In genomic region chr5:154857534-154858250, GRCh38 we compare ENCODE assay signal across 8 cellular contexts. TPM values are rescaled to one million over a fixed set of nuclear protein-coding genes. Genes with fewer than 3 reads are reported as not detected.
A peak's percentile ranks its signal among the peaks of the same experiment; 100 is the strongest.
DNase-seq lines count a peak whose midpoint lies in the region; TF ChIP-seq lines count a peak whose summit lies in the region.

No MANE protein-coding gene starts in this region.

- H3K27ac ChIP-seq in endodermal cell (ENCODE audit: low read depth, low read length) = peak overlapping the region; percentile 100

- H3K36me3 ChIP-seq in endodermal cell (ENCODE audit: control insufficient read depth, insufficient read depth, low read length) = no peaks in the 10 kb centered on the region

- H3K9ac ChIP-seq in endodermal cell (ENCODE audit: extremely low read depth, low read length, poor library complexity, severe bottlenecking) = peak overlapping the region; percentile 87

- peaks cover 22% of the 10 kb centered on the region for H3K4me1 Mint-ChIP-seq in endodermal cell
- H3K4me1 Mint-ChIP-seq in mesothelial cell of epicardium = peaks cover 26% of the 10 kb centered on the region

- H3K4me1 ChIP-seq in endodermal cell (ENCODE audit: control insufficient read depth, insufficient read depth, low read length) = peaks cover 4% of the 10 kb centered on the region

- peak overlapping the region; percentile 95 for H3K4me3 ChIP-seq in endodermal cell (ENCODE audit: low read length)

- H3K9me3 ChIP-seq in endodermal cell (ENCODE audit: control insufficient read depth, low read length) = no peaks in the 10 kb centered on the region

- DNase-seq in COLO829 (ENCODE audit: low spot score) (peak; percentile 66), GM20000 (ENCODE audit: low spot score) (peak; percentile 86), HS-5 (ENCODE audit: low read depth) (peak; percentile 91), NOMO-1 treated with dmso at 0.1 percent for 144 hours (lab: John Stamatoyannopoulos, UW; ENCODE audit: unreplicated experiment) (peak; percentile 95), endodermal cell (peak; percentile 98), mesothelial cell of epicardium (ENCODE audit: low spot score in 2 of 2, unreplicated experiment in 2 of 2) (peak; percentile 87 to 93)
- peak; percentile 44 for DNase-seq in activated CD8-positive, alpha-beta memory T cell treated with anti-CD3 and anti-CD28 coated beads, Interleukin-2, amount 50 U/mL, for 24 hours (ENCODE audit: extremely low read depth)
- peak; percentile 69 to 72 for DNase-seq in stimulated activated CD8-positive, alpha-beta memory T cell treated with anti-CD3 and anti-CD28 coated beads, Interleukin-15, amount 100 ng/mL, for 4 hours (ENCODE audit: low read depth in 2 of 2)

- H3K9me3 Mint-ChIP-seq in endodermal cell (no peaks in the 10 kb centered on the region), mesothelial cell of epicardium (no peaks in the 10 kb centered on the region)

- TF ChIP-seq CTCF in GM20000 (IDR thresholded peaks at IDR 0.05; ENCODE audit: extremely low read depth, missing control alignments) (no peak), endodermal cell (conservative IDR thresholded peaks at IDR 0.05) (peak; percentile 40), mesothelial cell of epicardium (IDR thresholded peaks at IDR 0.05; ENCODE audit: unreplicated experiment) (no peak)

- H3K4me3 Mint-ChIP-seq in endodermal cell (peak overlapping the region; percentile 93), mesothelial cell of epicardium (peak overlapping the region; percentile 92)

- H3K27ac Mint-ChIP-seq in endodermal cell (peak overlapping the region; percentile 100), mesothelial cell of epicardium (peak overlapping the region; percentile 99)

- 0% methylated on average over 30 to 56 of the region's 57 CpGs for WGBS in endodermal cell (ENCODE audit: insufficient coverage in 1 of 2, insufficient read length in 1 of 2), 2 experiments

- H3K27me3 Mint-ChIP-seq in endodermal cell (ENCODE audit: insufficient read depth) (no peaks in the 10 kb centered on the region), mesothelial cell of epicardium (ENCODE audit: low read depth) (no peaks in the 10 kb centered on the region)

- H3K27me3 ChIP-seq in endodermal cell (ENCODE audit: control insufficient read depth, insufficient read depth, low read length, poor library complexity, severe bottlenecking) = no peaks in the 10 kb centered on the region

- H3K36me3 Mint-ChIP-seq in endodermal cell (ENCODE audit: low read depth) (peaks cover 3% of the 10 kb centered on the region), mesothelial cell of epicardium (peaks cover 3% of the 10 kb centered on the region)

RNA-seq across cellular contexts. Expression of gene CNOT8, which starts 0.7 kb away (rescaled TPM):
- total RNA-seq in endodermal cell (10 to 100 TPM; 44.6 to 48.8 TPM), mesothelial cell of epicardium (54.4 to 58.3 TPM (median 54.6 TPM) in 3 replicates)
- polyA plus RNA-seq in endodermal cell (2013, experiment 1 of 2) = 71.1 TPM
- 71.0 TPM for polyA plus RNA-seq in endodermal cell (2013, experiment 2 of 2)

RNA-seq across cellular contexts. Expression of gene FAXDC2, which starts 7.3 kb away (rescaled TPM):
- total RNA-seq in endodermal cell (1 to 10 TPM; 2.3 to 6.2 TPM), mesothelial cell of epicardium (30.6 to 33.9 TPM (median 33.8 TPM) in 3 replicates)
- 12.0 TPM for polyA plus RNA-seq in endodermal cell (2013, experiment 1 of 2)
- 10.4 TPM for polyA plus RNA-seq in endodermal cell (2013, experiment 2 of 2)

Comparison
In these comparisons a context has a peak if more than half of its experiments do, and no peak if none do; other contexts are left out.
1. Peak in every context shown above with its lines: DNase-seq, H3K4me3 ChIP-seq and H3K27ac ChIP-seq.
2. DNase-seq: peak in every context shown above with its lines; median percentile 98 in endodermal cell; 95 in NOMO-1 treated with dmso at 0.1 percent for 144 hours; 91 in HS-5; 90 in mesothelial cell of epicardium; 86 in GM20000; 70 in stimulated activated CD8-positive, alpha-beta memory T cell treated with anti-CD3 and anti-CD28 coated beads, Interleukin-15, amount 100 ng/mL, for 4 hours; 66 in COLO829; 44 in activated CD8-positive, alpha-beta memory T cell treated with anti-CD3 and anti-CD28 coated beads, Interleukin-2, amount 50 U/mL, for 24 hours.